ENCODE assay signal across 10 cellular contexts in genomic region chr19:42122691-42123607, GRCh38. TPM values are rescaled to one million over a fixed set of nuclear protein-coding genes. Genes with fewer than 3 reads are reported as not detected.
DNase-seq lines count a peak whose midpoint lies in the region; ATAC-seq and TF ChIP-seq lines count a peak whose summit lies in the region.
"Had no signal": no experiment of that assay in that cellular context is flagged by ENCODE, and none has a peak within 500 bp of the region (broad histone marks: within the 10 kb centered on the region; RNA-seq: fewer than 3 reads in every experiment).

No MANE protein-coding gene starts in this region.

- ATAC-seq in GM21447 (IDR thresholded peaks at IDR 0.05; ENCODE audit: unreplicated experiment) (peak; percentile 45), HG03139 (IDR thresholded peaks at IDR 0.05; ENCODE audit: unreplicated experiment) (no peak)
- ATAC-seq: gastrocnemius medialis, sciatic nerve had no signal

- H2BK5ac ChIP-seq in mesendoderm (ENCODE audit: low read length), result no peak overlapping the region

- peak; percentile 4 for TF ChIP-seq CTCF in epithelial cell of esophagus (IDR thresholded peaks at IDR 0.05; ENCODE audit: insufficient read depth, low read depth, low read length, missing control alignments)
- no peak for TF ChIP-seq CTCF in vagina (IDR thresholded peaks at IDR 0.05)
- no peak for TF ChIP-seq CTCF in dorsolateral prefrontal cortex (IDR thresholded peaks at IDR 0.05 in 54 of 56, conservative IDR thresholded peaks at IDR 0.05 in 2 of 56; ENCODE audit: low read depth in 1 of 56, partially characterized antibody in 56 of 56)

- H3K4me1 ChIP-seq in mesendoderm (ENCODE audit: control insufficient read depth, low read depth, low read length) (peaks cover 2% of the 10 kb centered on the region), vagina (peaks cover 8% of the 10 kb centered on the region)
- H3K4me1 ChIP-seq: gastrocnemius medialis had no signal

- H3K27ac ChIP-seq in mesendoderm (ENCODE audit: low read depth, low read length), result no peak overlapping the region
- no peak overlapping the region for H3K27ac ChIP-seq in vagina
- no peak overlapping the region for H3K27ac ChIP-seq in dorsolateral prefrontal cortex
- H3K27ac ChIP-seq: gastrocnemius medialis had no signal

- H3K79me2 ChIP-seq in mesendoderm (ENCODE audit: control insufficient read depth, insufficient read depth, low read length), result no peaks in the 10 kb centered on the region

- no peak for TF ChIP-seq POLR2A in vagina (IDR thresholded peaks at IDR 0.05)

- no peak overlapping the region for H2AK5ac ChIP-seq in mesendoderm (ENCODE audit: low read length)

- no peak overlapping the region for H2BK15ac ChIP-seq in mesendoderm (replicated peaks; ENCODE audit: low read depth)

- no peak overlapping the region for H3K56ac ChIP-seq in mesendoderm (ENCODE audit: low read length)

- H3K9me3 ChIP-seq in vagina, result no peaks in the 10 kb centered on the region
- H3K9me3 ChIP-seq: gastrocnemius medialis had no signal

- H3K9ac ChIP-seq in mesendoderm (ENCODE audit: low read length), result no peak overlapping the region

- DNase-seq in activated CD4-positive, alpha-beta T cell treated with anti-CD3 and anti-CD28 coated beads, Interleukin-2, amount 50 U/mL, for 1 hour, result peak; percentile 48
- DNase-seq in epithelial cell of esophagus (ENCODE audit: low read depth) (no peak), mesendoderm (no peak), vagina (ENCODE audit: extremely low spot score in 2 of 2) (no peak), dorsolateral prefrontal cortex (no peak)
- peak; percentile 64 to 84 for DNase-seq in stimulated activated CD8-positive, alpha-beta memory T cell treated with anti-CD3 and anti-CD28 coated beads, Interleukin-7, amount 100 ng/mL, for 48 hours (ENCODE audit: extremely low read depth in 1 of 2, low read depth in 1 of 2)
- DNase-seq: gastrocnemius medialis had no signal

- H3K18ac ChIP-seq in mesendoderm (ENCODE audit: low read length), result no peak overlapping the region

- H3K27me3 ChIP-seq in mesendoderm (ENCODE audit: insufficient read depth, low read length, poor library complexity) (no peaks in the 10 kb centered on the region), vagina (no peaks in the 10 kb centered on the region), dorsolateral prefrontal cortex (no peaks in the 10 kb centered on the region)

- no CpG with 5 or more reads among the region's 17 CpGs for WGBS in mesendoderm (ENCODE audit: extremely low coverage, insufficient coverage, low lambda C conversion rate)

- H4K8ac ChIP-seq in mesendoderm (ENCODE audit: low read depth, low read length), result no peak overlapping the region

- H3K23ac ChIP-seq in mesendoderm (ENCODE audit: low read length), result no peak overlapping the region

- intact Hi-C loops in vagina (cut with DNase I) (no loop called here), dorsolateral prefrontal cortex (cut with DNase I) (no loop called here)

- no peak overlapping the region for H3K4ac ChIP-seq in mesendoderm (ENCODE audit: low read depth, low read length)

- H3K36me3 ChIP-seq in mesendoderm (ENCODE audit: control insufficient read depth, insufficient read depth, low read length), result no peaks in the 10 kb centered on the region
- H3K36me3 ChIP-seq in vagina, result no peaks in the 10 kb centered on the region
- H3K36me3 ChIP-seq: gastrocnemius medialis had no signal

- H3K4me3 ChIP-seq in epithelial cell of esophagus (ENCODE audit: low read length) (no peak overlapping the region), mesendoderm (ENCODE audit: low read length) (no peak overlapping the region), vagina (no peak overlapping the region), dorsolateral prefrontal cortex (no peak overlapping the region)
- H3K4me3 ChIP-seq: gastrocnemius medialis had no signal

- H3K79me1 ChIP-seq in mesendoderm (ENCODE audit: low read length), result no peaks in the 10 kb centered on the region

- no peak overlapping the region for H4K5ac ChIP-seq in mesendoderm (ENCODE audit: low read length)

- H3K4me2 ChIP-seq in mesendoderm (ENCODE audit: low read length), result no peak overlapping the region

- H2BK120ac ChIP-seq in mesendoderm (ENCODE audit: low read depth, low read length), result no peak overlapping the region

RNA-seq across cellular contexts. Expression of gene POU2F2, which starts 9.3 kb away (rescaled TPM):
- polyA plus RNA-seq in mesendoderm (2013, experiment 1 of 2), result 4.6 TPM
- 5.5 TPM for polyA plus RNA-seq in mesendoderm (2013, experiment 2 of 2)
- 0.74 TPM for total RNA-seq in vagina
- 10 to 100 TPM in 65 of 120 experiments, 1 to 10 TPM in 55; 4.7 to 20.8 (median 10.2) TPM for total RNA-seq in dorsolateral prefrontal cortex

RNA-seq across cellular contexts. Expression of gene ZNF574, which starts 47.0 kb away (rescaled TPM):
- polyA plus RNA-seq in mesendoderm (2013, experiment 1 of 2), result 14.4 TPM
- polyA plus RNA-seq in mesendoderm (2013, experiment 2 of 2), result 14.1 TPM
- total RNA-seq in vagina, result 26.5 TPM
- total RNA-seq in dorsolateral prefrontal cortex, result 10 to 100 TPM in 119 of 120 experiments, 1 to 10 TPM in 1; 10.0 to 20.4 (median 14.5) TPM

RNA-seq across cellular contexts. Expression of gene GRIK5, which starts 52.9 kb away (rescaled TPM):
- polyA plus RNA-seq in mesendoderm (2013, experiment 1 of 2), result 13.3 TPM
- polyA plus RNA-seq in mesendoderm (2013, experiment 2 of 2), result 12.9 TPM
- total RNA-seq in vagina, result 2.5 TPM
- 100 to 1,000 TPM in 1 of 120 experiments, 10 to 100 TPM in 119; 27.5 to 116 (median 63.3) TPM for total RNA-seq in dorsolateral prefrontal cortex

Comparison
In these comparisons a context has a peak if more than half of its experiments do, and no peak if none do; other contexts are left out.
1. DNase-seq: peak in activated CD4-positive, alpha-beta T cell treated with anti-CD3 and anti-CD28 coated beads, Interleukin-2, amount 50 U/mL, for 1 hour (single experiment) and stimulated activated CD8-positive, alpha-beta memory T cell treated with anti-CD3 and anti-CD28 coated beads, Interleukin-7, amount 100 ng/mL, for 48 hours (2 of 2); none in epithelial cell of esophagus (single experiment), mesendoderm (single experiment), vagina (0 of 2) and dorsolateral prefrontal cortex (0 of 10).